8 cellular contexts compared by ENCODE assay signal in genomic region chr13:99087130-99087953, GRCh38.
A peak's percentile ranks its signal among the peaks of the same experiment; 100 is the strongest.
DNase-seq lines count a peak whose midpoint lies in the region; ATAC-seq, FAIRE-seq and TF ChIP-seq lines count a peak whose summit lies in the region.

No MANE protein-coding gene starts in this region.

- H3K4me3 Mint-ChIP-seq in activated T-helper 17 cell treated with anti-CD3 and anti-CD28 coated beads, Interleukin-2, amount 50 U/mL, for 72 hours: peak overlapping the region; percentile 98
- peak overlapping the region; percentile 92 to 100 (median 98) for H3K4me3 Mint-ChIP-seq in naive thymus-derived CD4-positive, alpha-beta T cell
- H3K4me3 Mint-ChIP-seq in stimulated activated memory B cell treated with anti-CD40 and anti-IgM and Interleukin-4, amounts not matched to agents 10 μg/mL and 1 μg/mL and 100 μg/mL, for 72 hours: peak overlapping the region; percentile 98

- no peak for FAIRE-seq in D721Med (lab: Jason Lieb, UNC)

- ATAC-seq in GM21526 (IDR thresholded peaks at IDR 0.05; ENCODE audit: low FRiP score, unreplicated experiment): peak; percentile 84
- ATAC-seq in activated T-helper 17 cell treated with anti-CD3 and anti-CD28 coated beads, Interleukin-2, amount 50 U/mL, for 72 hours (replicated peaks): peak; percentile 88
- peak; percentile 85 for ATAC-seq in naive thymus-derived CD4-positive, alpha-beta T cell
- ATAC-seq in stimulated activated memory B cell treated with anti-CD40 and anti-IgM and Interleukin-4, amounts not matched to agents 10 μg/mL and 1 μg/mL and 100 μg/mL, for 72 hours: peak; percentile 91

- H3K9me3 ChIP-seq in fibroblast of lung (ENCODE audit: control insufficient read depth, insufficient read depth, low read depth, low read length): no peaks in the 10 kb centered on the region
- no peaks in the 10 kb centered on the region for H3K9me3 ChIP-seq in naive thymus-derived CD4-positive, alpha-beta T cell (ENCODE audit: control insufficient read depth in 2 of 3, low read length in 3 of 3)

- H3K36me3 Mint-ChIP-seq in activated T-helper 17 cell treated with anti-CD3 and anti-CD28 coated beads, Interleukin-2, amount 50 U/mL, for 72 hours (ENCODE audit: low read depth): peaks cover 7% of the 10 kb centered on the region
- H3K36me3 Mint-ChIP-seq in naive thymus-derived CD4-positive, alpha-beta T cell: peaks cover 0 to 8% (median 0%) of the 10 kb centered on the region in 5 donors
- no peaks in the 10 kb centered on the region for H3K36me3 Mint-ChIP-seq in stimulated activated memory B cell treated with anti-CD40 and anti-IgM and Interleukin-4, amounts not matched to agents 10 μg/mL and 1 μg/mL and 100 μg/mL, for 72 hours

- no peaks in the 10 kb centered on the region for H3K36me3 ChIP-seq in fibroblast of lung (ENCODE audit: control insufficient read depth, insufficient read depth, low read length)
- no peaks in the 10 kb centered on the region for H3K36me3 ChIP-seq in naive thymus-derived CD4-positive, alpha-beta T cell (ENCODE audit: control insufficient read depth in 2 of 3, insufficient read depth in 3 of 3, low read length in 3 of 3)

- peak overlapping the region; percentile 72 to 90 (median 82) for H3K4me3 ChIP-seq in fibroblast of lung (replicated peaks in 1 of 4; ENCODE audit: control extremely low read depth in 1 of 4, insufficient read depth in 1 of 4, low read depth in 3 of 4, low read length in 4 of 4)
- H3K4me3 ChIP-seq in naive thymus-derived CD4-positive, alpha-beta T cell (ENCODE audit: low read length): peak overlapping the region; percentile 97

- TF ChIP-seq CTCF in D721Med (IDR thresholded peaks at IDR 0.05; ENCODE audit: insufficient read depth, missing control alignments) (no peak), fibroblast of lung (conservative IDR thresholded peaks at IDR 0.05 in 1 of 2, IDR thresholded peaks at IDR 0.05 in 1 of 2; ENCODE audit: low read depth in 1 of 2, low read length in 2 of 2) (peak; percentile 11 to 23)

- H3K9ac ChIP-seq in fibroblast of lung (ENCODE audit: insufficient read depth, low read length): peak overlapping the region; percentile 62

- no peaks in the 10 kb centered on the region for H4K20me1 ChIP-seq in fibroblast of lung (ENCODE audit: control insufficient read depth, extremely low read depth, insufficient read depth, low read length)

- peak overlapping the region; percentile 97 for H3K27ac Mint-ChIP-seq in activated T-helper 17 cell treated with anti-CD3 and anti-CD28 coated beads, Interleukin-2, amount 50 U/mL, for 72 hours
- peak overlapping the region; percentile 96 to 99 (median 98) for H3K27ac Mint-ChIP-seq in naive thymus-derived CD4-positive, alpha-beta T cell
- H3K27ac Mint-ChIP-seq in stimulated activated memory B cell treated with anti-CD40 and anti-IgM and Interleukin-4, amounts not matched to agents 10 μg/mL and 1 μg/mL and 100 μg/mL, for 72 hours: peak overlapping the region; percentile 84

- DNase-seq in D721Med (ENCODE audit: insufficient read length, low spot score) (peak; percentile 96), HuH-7 (ENCODE audit: low spot score) (peak; percentile 86), fibroblast of lung (ENCODE audit: low read depth in 2 of 2) (peak; percentile 79 to 85)
- peak; percentile 83 to 95 (median 92) for DNase-seq in naive thymus-derived CD4-positive, alpha-beta T cell

- no peaks in the 10 kb centered on the region for H3K79me2 ChIP-seq in fibroblast of lung (ENCODE audit: control insufficient read depth, insufficient read depth, low read length)

- H3K9me3 Mint-ChIP-seq in activated T-helper 17 cell treated with anti-CD3 and anti-CD28 coated beads, Interleukin-2, amount 50 U/mL, for 72 hours: no peaks in the 10 kb centered on the region
- peaks cover 0 to 1% (median 0%) of the 10 kb centered on the region in 11 donors for H3K9me3 Mint-ChIP-seq in naive thymus-derived CD4-positive, alpha-beta T cell
- no peaks in the 10 kb centered on the region for H3K9me3 Mint-ChIP-seq in stimulated activated memory B cell treated with anti-CD40 and anti-IgM and Interleukin-4, amounts not matched to agents 10 μg/mL and 1 μg/mL and 100 μg/mL, for 72 hours

- no peaks in the 10 kb centered on the region for H3K27me3 Mint-ChIP-seq in activated T-helper 17 cell treated with anti-CD3 and anti-CD28 coated beads, Interleukin-2, amount 50 U/mL, for 72 hours
- H3K27me3 Mint-ChIP-seq in naive thymus-derived CD4-positive, alpha-beta T cell: peaks cover 0 to 5% (median 3%) of the 10 kb centered on the region in 5 donors
- H3K27me3 Mint-ChIP-seq in stimulated activated memory B cell treated with anti-CD40 and anti-IgM and Interleukin-4, amounts not matched to agents 10 μg/mL and 1 μg/mL and 100 μg/mL, for 72 hours: no peaks in the 10 kb centered on the region

- peaks cover 3% of the 10 kb centered on the region for H3K4me1 ChIP-seq in fibroblast of lung (ENCODE audit: control insufficient read depth, extremely low read depth, insufficient read depth, low read length)
- peaks cover 29 to 31% of the 10 kb centered on the region in 2 donors for H3K4me1 ChIP-seq in naive thymus-derived CD4-positive, alpha-beta T cell (ENCODE audit: control insufficient read depth in 2 of 2, insufficient read depth in 2 of 2, low read length in 2 of 2)

- no peaks in the 10 kb centered on the region for H3K27me3 ChIP-seq in fibroblast of lung (ENCODE audit: control insufficient read depth, insufficient read depth, low read length)
- no peaks in the 10 kb centered on the region for H3K27me3 ChIP-seq in naive thymus-derived CD4-positive, alpha-beta T cell (ENCODE audit: control insufficient read depth in 2 of 2, insufficient read depth in 2 of 2, low read length in 2 of 2)

- intact Hi-C loops in naive thymus-derived CD4-positive, alpha-beta T cell (cut with micrococcal nuclease): loop anchor here (1.0 to 10.0 kb wide), 31 partner anchors 15 to 1655 kb away; partner anchors contain the start of genes CLYBL (in 2 of the 2), GPR18 (in 2 of the 2), GPR183 (in 2 of the 2) and TM9SF2 (in 2 of the 2)

- peak overlapping the region; percentile 96 for H3K4me2 ChIP-seq in fibroblast of lung (ENCODE audit: extremely low read depth, insufficient read depth, low read length)

- CTCF ChIA-PET in naive thymus-derived CD4-positive, alpha-beta T cell (lab: Charles Lee): interaction anchor here (1.6 to 2.4 kb wide), 2 partner anchors 59 to 89 kb away, joined by 6 to 13 read pairs; no protein-coding TSS in a partner anchor

- H2AFZ ChIP-seq in fibroblast of lung (ENCODE audit: low read length): peak overlapping the region; percentile 97

- POLR2A ChIA-PET in naive thymus-derived CD4-positive, alpha-beta T cell (lab: Charles Lee): interaction anchor here (0.6 to 5.1 kb wide), 24 partner anchors 9 to 296 kb away, joined by 3 to 77 read pairs (median 4); partner anchors contain the start of genes DOCK9, GPR18 and UBAC2

- peaks cover 23% of the 10 kb centered on the region for H3K4me1 Mint-ChIP-seq in activated T-helper 17 cell treated with anti-CD3 and anti-CD28 coated beads, Interleukin-2, amount 50 U/mL, for 72 hours
- peaks cover 26 to 53% (median 42%) of the 10 kb centered on the region in 7 donors for H3K4me1 Mint-ChIP-seq in naive thymus-derived CD4-positive, alpha-beta T cell
- H3K4me1 Mint-ChIP-seq in stimulated activated memory B cell treated with anti-CD40 and anti-IgM and Interleukin-4, amounts not matched to agents 10 μg/mL and 1 μg/mL and 100 μg/mL, for 72 hours: peaks cover 31% of the 10 kb centered on the region

- peak overlapping the region; percentile 30 for H3K27ac ChIP-seq in fibroblast of lung (ENCODE audit: insufficient read depth, low read length)
- peak overlapping the region; percentile 95 for H3K27ac ChIP-seq in naive thymus-derived CD4-positive, alpha-beta T cell (ENCODE audit: low read depth, low read length)

TF ChIP-seq in PFSK-1, 5 proteins besides CTCF, POLR2A, EP300 and RAD21:
- TF ChIP-seq POLR2AphosphoS5 (IDR thresholded peaks at IDR 0.05; ENCODE audit: low read depth, low read length) (0 out of 2 replicates have a peak, but pooled peaks have one; percentile 38), REST (IDR thresholded peaks at IDR 0.05; ENCODE audit: insufficient read depth in 1 of 2, low read depth in 2 of 2, low read length in 2 of 2) (no peak)

Comparison
In these comparisons a context has a peak if more than half of its experiments do, and no peak if none do; other contexts are left out.
1. Peak in every context shown above with its lines: DNase-seq, ATAC-seq, H3K4me3 ChIP-seq and H3K27ac ChIP-seq.